Comparison of ENCODE assay signal across 13 cellular contexts in genomic region chr9:93287189-93287552, GRCh38.
DNase-seq lines count a peak whose midpoint lies in the region; ATAC-seq and TF ChIP-seq lines count a peak whose summit lies in the region.
"Had no signal": no experiment of that assay in that cellular context is flagged by ENCODE, and none has a peak within 500 bp of the region (broad histone marks: within the 10 kb centered on the region; RNA-seq: fewer than 3 reads in every experiment).

No MANE protein-coding gene starts in this region.

- H3K27ac Mint-ChIP-seq in activated CD8-positive, alpha-beta memory T cell treated with anti-CD3 and anti-CD28 coated beads, Interleukin-2, amount 10 ng/mL, durations not matched to agents 7 days and 5 days, result no peak overlapping the region
- no peak overlapping the region for H3K27ac Mint-ChIP-seq in activated naive CD4-positive, alpha-beta T cell treated with anti-CD3 and anti-CD28 coated beads, Interleukin-2, amount 50 U/mL, for 72 hours

- no peaks in the 10 kb centered on the region for H3K79me2 ChIP-seq in OCI-LY3 (ENCODE audit: low read length)

- H4K20me1 ChIP-seq in OCI-LY3 (ENCODE audit: insufficient read depth, low read length), result no peaks in the 10 kb centered on the region

- no peaks in the 10 kb centered on the region for H3K36me3 Mint-ChIP-seq in activated CD8-positive, alpha-beta memory T cell treated with anti-CD3 and anti-CD28 coated beads, Interleukin-2, amount 10 ng/mL, durations not matched to agents 7 days and 5 days
- peaks cover 0 to under 1% of the 10 kb centered on the region in 2 donors for H3K36me3 Mint-ChIP-seq in activated naive CD4-positive, alpha-beta T cell treated with anti-CD3 and anti-CD28 coated beads, Interleukin-2, amount 50 U/mL, for 72 hours

- no peak for TF ChIP-seq CTCF in OCI-LY3 (IDR thresholded peaks at IDR 0.05; ENCODE audit: low read depth, low read length)

- CTCF ChIA-PET in activated CD8-positive, alpha-beta memory T cell treated with anti-CD3 and anti-CD28 coated beads, Interleukin-2, amount 10 ng/mL, durations not matched to agents 7 days and 5 days (lab: Charles Lee), result no interaction called here

- no peak overlapping the region for H2AFZ ChIP-seq in OCI-LY3 (ENCODE audit: low read depth, low read length)

- H3K27me3 Mint-ChIP-seq in activated CD8-positive, alpha-beta memory T cell treated with anti-CD3 and anti-CD28 coated beads, Interleukin-2, amount 10 ng/mL, durations not matched to agents 7 days and 5 days, result peaks cover 36% of the 10 kb centered on the region

- no peak overlapping the region for H3K27ac ChIP-seq in OCI-LY3 (ENCODE audit: low read length)
- H3K27ac ChIP-seq: A549, SJCRH30 had no signal

- H3K4me1 ChIP-seq in OCI-LY3 (ENCODE audit: low read length), result peaks cover 27% of the 10 kb centered on the region
- H3K4me1 ChIP-seq: SJCRH30 had no signal

- H3K36me3 ChIP-seq in OCI-LY3 (replicated peaks; ENCODE audit: low read depth, low read length) (no peaks in the 10 kb centered on the region), H7 (replicated peaks; ENCODE audit: control insufficient read depth, insufficient read depth, low read length) (no peaks in the 10 kb centered on the region)
- H3K36me3 ChIP-seq: SJCRH30 had no signal

- H3K9me3 ChIP-seq in OCI-LY3 (ENCODE audit: insufficient read depth, low read length), result peaks cover 21% of the 10 kb centered on the region; the same call in 1 of the 2 replicates
- H3K9me3 ChIP-seq: A549, SJCRH30 had no signal

- DNase-seq in activated CD8-positive, alpha-beta memory T cell treated with anti-CD3 and anti-CD28 coated beads, Interleukin-2, amount 10 ng/mL, durations not matched to agents 7 days and 5 days, result peak; percentile 27
- no peak for DNase-seq in activated CD8-positive, alpha-beta memory T cell treated with anti-CD3 and anti-CD28 coated beads, Interleukin-2, amount 50 U/mL, for 4 hours
- DNase-seq in mesenteric fat pad (ENCODE audit: low spot score) (peak; percentile 83), AG20443 (ENCODE audit: low spot score) (no peak), H7 (no peak)
- no peak for DNase-seq in activated naive CD4-positive, alpha-beta T cell treated with anti-CD3 and anti-CD28 coated beads, Interleukin-2, amount 50 U/mL, for 72 hours (ENCODE audit: low spot score in 2 of 2)
- DNase-seq: CD4-positive, CD25-positive, alpha-beta regulatory T cell; NCI-H1417 treated with DMSO at 0.1 percent for 48 hours; NCI-H524; SJCRH30 had no signal

- H3K27me3 ChIP-seq in OCI-LY3 (ENCODE audit: low read depth, low read length) (peaks cover 65% of the 10 kb centered on the region), H7 (ENCODE audit: control insufficient read depth, insufficient read depth, low read length) (no peaks in the 10 kb centered on the region)
- H3K27me3 ChIP-seq: SJCRH30 had no signal

- H3K4me3 Mint-ChIP-seq in activated CD8-positive, alpha-beta memory T cell treated with anti-CD3 and anti-CD28 coated beads, Interleukin-2, amount 10 ng/mL, durations not matched to agents 7 days and 5 days, result no peak overlapping the region
- H3K4me3 Mint-ChIP-seq: CD4-positive, CD25-positive, alpha-beta regulatory T cell had no signal

- no peak for ATAC-seq in activated CD8-positive, alpha-beta memory T cell treated with anti-CD3 and anti-CD28 coated beads, Interleukin-2, amount 10 ng/mL, durations not matched to agents 7 days and 5 days
- no peak for ATAC-seq in activated naive CD4-positive, alpha-beta T cell treated with anti-CD3 and anti-CD28 coated beads, Interleukin-2, amount 50 U/mL, for 72 hours
- ATAC-seq: A549, HepG2 had no signal

- H3K4me3 ChIP-seq in OCI-LY3 (ENCODE audit: low read length) (no peak overlapping the region), H7 (ENCODE audit: insufficient read depth, low read depth, low read length) (no peak overlapping the region)
- H3K4me3 ChIP-seq: A549, SJCRH30 had no signal

- no peaks in the 10 kb centered on the region for H3K9me3 Mint-ChIP-seq in activated CD8-positive, alpha-beta memory T cell treated with anti-CD3 and anti-CD28 coated beads, Interleukin-2, amount 10 ng/mL, durations not matched to agents 7 days and 5 days (ENCODE audit: low read depth)
- no peaks in the 10 kb centered on the region for H3K9me3 Mint-ChIP-seq in activated naive CD4-positive, alpha-beta T cell treated with anti-CD3 and anti-CD28 coated beads, Interleukin-2, amount 50 U/mL, for 72 hours

- peak overlapping the region; percentile 41; the same call in 1 of the 2 replicates for H3K4me2 ChIP-seq in OCI-LY3 (ENCODE audit: low read length)
- H3K4me2 ChIP-seq: A549 had no signal

- H3K4me1 Mint-ChIP-seq in activated CD8-positive, alpha-beta memory T cell treated with anti-CD3 and anti-CD28 coated beads, Interleukin-2, amount 10 ng/mL, durations not matched to agents 7 days and 5 days, result no peaks in the 10 kb centered on the region

- H3K9ac ChIP-seq in OCI-LY3 (ENCODE audit: low read length), result no peak overlapping the region

Comparison
In these comparisons a context has a peak if more than half of its experiments do, and no peak if none do; other contexts are left out.
1. DNase-seq: peak in activated CD8-positive, alpha-beta memory T cell treated with anti-CD3 and anti-CD28 coated beads, Interleukin-2, amount 10 ng/mL, durations not matched to agents 7 days and 5 days (single experiment) and mesenteric fat pad (single experiment); none in activated CD8-positive, alpha-beta memory T cell treated with anti-CD3 and anti-CD28 coated beads, Interleukin-2, amount 50 U/mL, for 4 hours (single experiment), AG20443 (single experiment), activated naive CD4-positive, alpha-beta T cell treated with anti-CD3 and anti-CD28 coated beads, Interleukin-2, amount 50 U/mL, for 72 hours (0 of 2) and H7 (single experiment).